21 cellular contexts compared by ENCODE assay signal in the genomic region with DNA sequence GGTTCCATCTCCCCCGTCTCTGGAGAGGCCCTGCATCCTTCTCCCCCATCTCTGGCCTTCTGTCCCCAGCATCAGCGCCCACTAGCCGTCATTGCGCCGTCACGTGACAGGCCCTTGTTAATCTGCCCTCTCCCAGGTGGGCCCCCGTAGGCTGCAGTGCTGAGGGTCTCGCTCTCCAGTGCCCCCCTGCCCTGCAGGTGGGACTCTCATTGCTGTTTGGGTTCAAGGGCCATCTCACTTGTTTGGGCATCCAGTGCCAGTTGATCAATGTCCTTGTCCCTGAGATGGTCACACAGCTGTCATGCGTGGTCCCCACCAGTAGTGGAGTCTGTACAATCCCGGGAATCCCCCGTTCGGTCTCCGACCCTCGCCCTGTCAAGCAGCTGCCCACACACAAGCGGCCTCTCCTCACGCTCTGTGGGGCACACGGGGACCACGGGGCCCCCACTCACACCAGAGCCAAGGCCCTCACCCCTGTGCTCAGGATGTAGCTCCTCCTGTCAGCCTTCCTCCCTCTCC.
"Had no signal": no experiment of that assay in that cellular context is flagged by ENCODE, and none has a peak within 500 bp of the region (broad histone marks: within the 10 kb centered on the region; RNA-seq: fewer than 3 reads in every experiment).

No MANE protein-coding gene starts in this region.

- H3K27ac ChIP-seq: breast epithelium, epithelial cell of prostate, left lung, neutrophil, pancreas, psoas muscle, stomach, suprapubic skin, transverse colon had no signal

- ATAC-seq: activated naive CD4-positive, alpha-beta T cell treated with anti-CD3 and anti-CD28 coated beads, Interleukin-2, amount 50 U/mL, for 72 hours; activated T-cell treated with anti-CD3 and anti-CD28 coated beads, Interleukin-2, amount 50 U/mL, for 72 hours; left lung; pancreas; psoas muscle had no signal

- H3K36me3 Mint-ChIP-seq: activated naive CD4-positive, alpha-beta T cell treated with anti-CD3 and anti-CD28 coated beads, Interleukin-2, amount 50 U/mL, for 72 hours had no signal

- DNase-seq: activated CD4-positive, alpha-beta T cell treated with anti-CD3 and anti-CD28 coated beads for 4 hours; activated CD4-positive, alpha-beta T cell treated with anti-CD3 and anti-CD28 coated beads, Interleukin-2, amount 50 U/mL, for 4 hours; activated naive CD4-positive, alpha-beta T cell; activated T-cell treated with anti-CD3 and anti-CD28 coated beads for 4 hours; activated T-cell treated with anti-CD3 and anti-CD28 coated beads, Interleukin-2, amount 50 U/mL, for 72 hours; dermis blood vessel endothelial cell; effector CD8-positive, alpha-beta T cell; mesendoderm; stimulated activated CD4-positive, alpha-beta T cell treated with anti-CD3 and anti-CD28 coated beads, Interleukin-4, amount 100 ng/mL, for 1 hour; stomach; transverse colon had no signal

- H3K4me3 ChIP-seq: breast epithelium, left lung, lung, pancreas, psoas muscle, stomach, suprapubic skin, transverse colon had no signal

- H3K4me3 Mint-ChIP-seq: activated T-cell treated with anti-CD3 and anti-CD28 coated beads, Interleukin-2, amount 50 U/mL, for 72 hours; nephron had no signal

- H3K27me3 ChIP-seq: breast epithelium, left lung, neutrophil, pancreas, stomach, suprapubic skin, transverse colon had no signal

- H3K9me3 Mint-ChIP-seq: activated naive CD4-positive, alpha-beta T cell treated with anti-CD3 and anti-CD28 coated beads, Interleukin-2, amount 50 U/mL, for 72 hours; activated T-cell treated with anti-CD3 and anti-CD28 coated beads, Interleukin-2, amount 50 U/mL, for 72 hours; nephron had no signal

- H3K27ac Mint-ChIP-seq: activated T-cell treated with anti-CD3 and anti-CD28 coated beads, Interleukin-2, amount 50 U/mL, for 72 hours; nephron had no signal
